10 cellular contexts compared by ENCODE assay signal in genomic region chr11:132935383-132935782, GRCh38.
"Had no signal": no experiment of that assay in that cellular context is flagged by ENCODE, and none has a peak within 500 bp of the region (broad histone marks: within the 10 kb centered on the region; RNA-seq: fewer than 3 reads in every experiment).

No MANE protein-coding gene starts in this region.

- H3K4me3 ChIP-seq: GM23248, HAP-1 had no signal

- H3K9me3 ChIP-seq: HAP-1 had no signal

- H2AFZ ChIP-seq: GM23248 had no signal

- DNase-seq: GM23248, GOT3, H7, HFFc6, Karpas-422, KBM-7 had no signal

- H3K4me1 ChIP-seq: HAP-1 had no signal

- H3K27ac ChIP-seq: GM23248, KMS-11 had no signal

- H3K36me3 ChIP-seq: HAP-1 had no signal

- H3K4me2 ChIP-seq: KMS-11 had no signal

- FAIRE-seq: HTR-8/SVneo had no signal

- H3K9ac ChIP-seq: GM23248, KMS-11 had no signal

- ATAC-seq: HCT116 had no signal
